In the genomic region with DNA sequence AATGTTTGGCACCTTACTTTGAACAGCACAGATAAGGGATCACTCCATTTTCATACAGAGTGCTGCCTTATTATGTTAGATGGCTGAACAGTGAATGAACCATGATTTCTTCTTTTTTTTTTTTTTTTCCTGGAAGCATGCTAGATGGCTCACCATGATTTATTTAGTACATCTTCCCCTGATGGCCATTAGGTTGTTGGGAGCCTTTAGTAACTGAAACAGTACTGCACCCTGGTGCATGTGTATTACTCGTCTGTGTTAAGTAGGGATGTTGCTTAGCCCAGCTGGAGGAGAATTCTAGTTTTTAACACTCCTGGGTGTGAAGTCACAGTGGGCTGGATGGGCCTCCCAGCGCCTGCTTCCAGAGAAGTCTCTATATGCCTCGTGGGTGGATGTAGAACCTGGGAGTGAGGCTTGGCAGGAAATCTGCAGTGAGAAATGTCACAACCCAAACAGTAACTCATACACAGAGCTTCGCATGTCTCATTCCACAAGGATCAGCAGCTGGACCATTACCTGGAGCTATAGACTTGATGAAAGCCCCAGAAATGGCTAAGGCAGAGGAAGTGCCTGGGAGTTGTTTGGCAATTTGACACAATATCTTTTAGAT, we compare ENCODE assay signal across 12 cellular contexts. TPM values are rescaled to one million over a fixed set of nuclear protein-coding genes. Genes with fewer than 3 reads are reported as not detected.
A peak's percentile ranks its signal among the peaks of the same experiment; 100 is the strongest.
DNase-seq lines count a peak whose midpoint lies in the region; ATAC-seq, FAIRE-seq and TF ChIP-seq lines count a peak whose summit lies in the region.
"Had no signal": no experiment of that assay in that cellular context is flagged by ENCODE, and none has a peak within 500 bp of the region (broad histone marks: within the 10 kb centered on the region; RNA-seq: fewer than 3 reads in every experiment).

No MANE protein-coding gene starts in this region.

- H3K9me3 ChIP-seq in ascending aorta, result no peaks in the 10 kb centered on the region
- H3K9me3 ChIP-seq: HAP-1, testis had no signal

- H3K4me3 ChIP-seq in fibroblast of the aortic adventitia (ENCODE audit: low read depth, low read length) (no peak overlapping the region), ascending aorta (no peak overlapping the region)
- H3K4me3 ChIP-seq: HAP-1, testis had no signal

- ATAC-seq in activated naive CD8-positive, alpha-beta T cell treated with anti-CD3 and anti-CD28 coated beads, Interleukin-2, amount 50 U/mL, for 24 hours, result no peak

- FAIRE-seq in HTR-8/SVneo (lab: Jason Lieb, UNC), result no peak

- POLR2A ChIA-PET in activated CD4-positive, alpha-beta memory T cell treated with anti-CD3 and anti-CD28 coated beads, Interleukin-2, amount 10 ng/mL, durations not matched to agents 7 days and 5 days (lab: Charles Lee), result interaction anchor here (0.7 to 4.0 kb wide), 20 partner anchors 8 to 149 kb away, joined by 3 to 50 read pairs (median 6); a partner anchor contains a TSS

- no peaks in the 10 kb centered on the region for H3K36me3 Mint-ChIP-seq in activated naive CD8-positive, alpha-beta T cell treated with anti-CD3 and anti-CD28 coated beads, Interleukin-2, amount 50 U/mL, for 24 hours (ENCODE audit: low read depth)
- H3K36me3 Mint-ChIP-seq in activated naive CD8-positive, alpha-beta T cell treated with anti-CD3 and anti-CD28 coated beads for 36 hours, result no peaks in the 10 kb centered on the region
- no peaks in the 10 kb centered on the region for H3K36me3 Mint-ChIP-seq in activated CD4-positive, alpha-beta memory T cell treated with anti-CD3 and anti-CD28 coated beads, Interleukin-2, amount 10 ng/mL, durations not matched to agents 7 days and 5 days (ENCODE audit: low read depth)
- no peaks in the 10 kb centered on the region for H3K36me3 Mint-ChIP-seq in type B pancreatic cell
- H3K36me3 Mint-ChIP-seq: CD8-positive, alpha-beta T cell had no signal

- H3K27me3 ChIP-seq in ascending aorta, result no peaks in the 10 kb centered on the region
- H3K27me3 ChIP-seq: testis had no signal

- CTCF ChIA-PET in activated CD4-positive, alpha-beta memory T cell treated with anti-CD3 and anti-CD28 coated beads, Interleukin-2, amount 10 ng/mL, durations not matched to agents 7 days and 5 days (lab: Charles Lee), result interaction anchor here (0.7 to 11.2 kb wide), 22 partner anchors 8 to 211 kb away, joined by 3 to 172 read pairs (median 6); a partner anchor contains a TSS

- no peaks in the 10 kb centered on the region for H3K9me3 Mint-ChIP-seq in activated naive CD8-positive, alpha-beta T cell treated with anti-CD3 and anti-CD28 coated beads, Interleukin-2, amount 50 U/mL, for 24 hours
- H3K9me3 Mint-ChIP-seq in activated naive CD8-positive, alpha-beta T cell treated with anti-CD3 and anti-CD28 coated beads for 36 hours, result no peaks in the 10 kb centered on the region
- H3K9me3 Mint-ChIP-seq in activated CD4-positive, alpha-beta memory T cell treated with anti-CD3 and anti-CD28 coated beads, Interleukin-2, amount 10 ng/mL, durations not matched to agents 7 days and 5 days, result no peaks in the 10 kb centered on the region
- no peaks in the 10 kb centered on the region for H3K9me3 Mint-ChIP-seq in type B pancreatic cell
- H3K9me3 Mint-ChIP-seq: CD8-positive, alpha-beta T cell had no signal

- H3K4me1 Mint-ChIP-seq in activated naive CD8-positive, alpha-beta T cell treated with anti-CD3 and anti-CD28 coated beads, Interleukin-2, amount 50 U/mL, for 24 hours, result peaks cover 34% of the 10 kb centered on the region
- H3K4me1 Mint-ChIP-seq in activated naive CD8-positive, alpha-beta T cell treated with anti-CD3 and anti-CD28 coated beads for 36 hours, result peaks cover 22% of the 10 kb centered on the region
- H3K4me1 Mint-ChIP-seq in activated CD4-positive, alpha-beta memory T cell treated with anti-CD3 and anti-CD28 coated beads, Interleukin-2, amount 10 ng/mL, durations not matched to agents 7 days and 5 days, result peaks cover 36% of the 10 kb centered on the region
- peaks cover 10% of the 10 kb centered on the region for H3K4me1 Mint-ChIP-seq in type B pancreatic cell (ENCODE audit: unreplicated experiment)

- no peak overlapping the region for H3K27ac ChIP-seq in ascending aorta
- H3K27ac ChIP-seq: testis had no signal

- peak overlapping the region; percentile 77 for H3K27ac Mint-ChIP-seq in activated naive CD8-positive, alpha-beta T cell treated with anti-CD3 and anti-CD28 coated beads, Interleukin-2, amount 50 U/mL, for 24 hours
- H3K27ac Mint-ChIP-seq in activated naive CD8-positive, alpha-beta T cell treated with anti-CD3 and anti-CD28 coated beads for 36 hours, result no peak overlapping the region
- peak overlapping the region; percentile 90 for H3K27ac Mint-ChIP-seq in activated CD4-positive, alpha-beta memory T cell treated with anti-CD3 and anti-CD28 coated beads, Interleukin-2, amount 10 ng/mL, durations not matched to agents 7 days and 5 days
- no peak overlapping the region for H3K27ac Mint-ChIP-seq in type B pancreatic cell

- no peaks in the 10 kb centered on the region for H3K36me3 ChIP-seq in ascending aorta
- H3K36me3 ChIP-seq: HAP-1 had no signal

- no peak overlapping the region for H3K4me3 Mint-ChIP-seq in activated naive CD8-positive, alpha-beta T cell treated with anti-CD3 and anti-CD28 coated beads, Interleukin-2, amount 50 U/mL, for 24 hours
- H3K4me3 Mint-ChIP-seq in activated naive CD8-positive, alpha-beta T cell treated with anti-CD3 and anti-CD28 coated beads for 36 hours, result no peak overlapping the region
- no peak overlapping the region for H3K4me3 Mint-ChIP-seq in activated CD4-positive, alpha-beta memory T cell treated with anti-CD3 and anti-CD28 coated beads, Interleukin-2, amount 10 ng/mL, durations not matched to agents 7 days and 5 days
- no peak overlapping the region for H3K4me3 Mint-ChIP-seq in type B pancreatic cell
- H3K4me3 Mint-ChIP-seq: CD8-positive, alpha-beta T cell had no signal

- no peaks in the 10 kb centered on the region for H3K4me1 ChIP-seq in ascending aorta
- H3K4me1 ChIP-seq: HAP-1, testis had no signal

- no peaks in the 10 kb centered on the region for H3K27me3 Mint-ChIP-seq in activated naive CD8-positive, alpha-beta T cell treated with anti-CD3 and anti-CD28 coated beads, Interleukin-2, amount 50 U/mL, for 24 hours
- peaks cover 5% of the 10 kb centered on the region for H3K27me3 Mint-ChIP-seq in activated naive CD8-positive, alpha-beta T cell treated with anti-CD3 and anti-CD28 coated beads for 36 hours
- no peaks in the 10 kb centered on the region for H3K27me3 Mint-ChIP-seq in activated CD4-positive, alpha-beta memory T cell treated with anti-CD3 and anti-CD28 coated beads, Interleukin-2, amount 10 ng/mL, durations not matched to agents 7 days and 5 days
- no peaks in the 10 kb centered on the region for H3K27me3 Mint-ChIP-seq in type B pancreatic cell

- no peak for DNase-seq in activated naive CD8-positive, alpha-beta T cell treated with anti-CD3 and anti-CD28 coated beads, Interleukin-2, amount 50 U/mL, for 24 hours
- no peak for DNase-seq in activated naive CD8-positive, alpha-beta T cell treated with anti-CD3 and anti-CD28 coated beads for 36 hours
- no peak for DNase-seq in activated CD4-positive, alpha-beta memory T cell treated with anti-CD3 and anti-CD28 coated beads, Interleukin-2, amount 10 ng/mL, durations not matched to agents 7 days and 5 days
- peak; percentile 41 for DNase-seq in fibroblast of the aortic adventitia (ENCODE audit: low read depth)
- peak; percentile 39 for DNase-seq in type B pancreatic cell (ENCODE audit: extremely low spot score, unreplicated experiment)
- DNase-seq in ascending aorta (ENCODE audit: low spot score in 2 of 2), result no peak
- DNase-seq in HTR-8/SVneo (ENCODE audit: insufficient read length, low spot score), result no peak
- DNase-seq in RPMI8226, result no peak

- intact Hi-C loops in ascending aorta (cut with DNase I), result loop anchor here (2.0 kb wide), 2 partner anchors 65 to 91 kb away; no protein-coding TSS in a partner anchor

- no peak for TF ChIP-seq CTCF in fibroblast of the aortic adventitia (IDR thresholded peaks at IDR 0.05; ENCODE audit: insufficient read depth, low read length)
- no peak for TF ChIP-seq CTCF in type B pancreatic cell (conservative IDR thresholded peaks at IDR 0.05)
- TF ChIP-seq CTCF in ascending aorta (IDR thresholded peaks at IDR 0.05), result no peak

RNA-seq across cellular contexts. Expression of a gene that starts 29.0 kb away (rescaled TPM):
- not detected for total RNA-seq in activated naive CD8-positive, alpha-beta T cell treated with anti-CD3 and anti-CD28 coated beads for 36 hours
- total RNA-seq in activated CD4-positive, alpha-beta memory T cell treated with anti-CD3 and anti-CD28 coated beads, Interleukin-2, amount 10 ng/mL, durations not matched to agents 7 days and 5 days, result not detected
- total RNA-seq in fibroblast of the aortic adventitia (ENCODE audit: low replicate concordance) (not detected in 2 replicates), type B pancreatic cell (ENCODE audit: low replicate concordance) (not detected in 2 replicates), ascending aorta (not detected)
- total RNA-seq: CD8-positive, alpha-beta T cell; HT1080 had no signal

RNA-seq across cellular contexts. Expression of a gene that starts 46.1 kb away (rescaled TPM):
- 10 to 100 TPM; 81.8 to 84.6 TPM for total RNA-seq in activated naive CD8-positive, alpha-beta T cell treated with anti-CD3 and anti-CD28 coated beads for 36 hours
- 100 to 1,000 TPM; 152 to 158 TPM for total RNA-seq in activated CD4-positive, alpha-beta memory T cell treated with anti-CD3 and anti-CD28 coated beads, Interleukin-2, amount 10 ng/mL, durations not matched to agents 7 days and 5 days
- total RNA-seq in fibroblast of the aortic adventitia (ENCODE audit: low replicate concordance), result 127 and 134 TPM in 2 replicates
- 50.3 and 63.9 TPM in 2 replicates for total RNA-seq in type B pancreatic cell (ENCODE audit: low replicate concordance)
- 18.4 TPM for total RNA-seq in ascending aorta

Comparison
In these comparisons a context has a peak if more than half of its experiments do, and no peak if none do; other contexts are left out.
1. H3K27ac Mint-ChIP-seq: peak in activated naive CD8-positive, alpha-beta T cell treated with anti-CD3 and anti-CD28 coated beads, Interleukin-2, amount 50 U/mL, for 24 hours (single experiment) and activated CD4-positive, alpha-beta memory T cell treated with anti-CD3 and anti-CD28 coated beads, Interleukin-2, amount 10 ng/mL, durations not matched to agents 7 days and 5 days (single experiment); none in activated naive CD8-positive, alpha-beta T cell treated with anti-CD3 and anti-CD28 coated beads for 36 hours (single experiment) and type B pancreatic cell (single experiment).
2. DNase-seq: peak in fibroblast of the aortic adventitia (single experiment) and type B pancreatic cell (single experiment); none in activated naive CD8-positive, alpha-beta T cell treated with anti-CD3 and anti-CD28 coated beads, Interleukin-2, amount 50 U/mL, for 24 hours (single experiment), activated naive CD8-positive, alpha-beta T cell treated with anti-CD3 and anti-CD28 coated beads for 36 hours (single experiment), activated CD4-positive, alpha-beta memory T cell treated with anti-CD3 and anti-CD28 coated beads, Interleukin-2, amount 10 ng/mL, durations not matched to agents 7 days and 5 days (single experiment), ascending aorta (0 of 2), HTR-8/SVneo (single experiment) and RPMI8226 (single experiment).